Comparison of ENCODE assay signal across 8 cellular contexts in the genomic region with DNA sequence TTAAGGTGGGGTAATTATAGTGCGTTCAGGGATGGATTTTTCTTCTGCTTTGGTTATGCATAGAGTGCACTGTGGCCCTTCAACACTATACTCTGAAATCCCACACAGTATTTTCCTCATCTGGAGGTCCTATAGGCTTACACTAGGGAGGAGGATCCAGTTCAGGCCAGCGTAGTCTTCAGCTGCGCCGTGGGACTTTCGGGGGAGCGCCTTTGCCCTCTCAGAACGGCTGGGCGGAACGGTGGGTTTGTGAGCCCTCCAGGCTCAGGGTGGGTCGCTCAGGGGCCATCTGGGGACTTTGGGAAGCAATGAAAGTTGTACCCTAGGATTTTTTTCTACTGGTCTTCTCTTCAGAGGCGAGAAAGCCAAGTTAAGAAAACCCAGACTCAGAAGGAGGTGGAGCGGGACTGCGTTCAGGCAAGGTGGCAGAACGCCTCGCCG. TPM values are rescaled to one million over a fixed set of nuclear protein-coding genes. Genes with fewer than 3 reads are reported as not detected.
DNase-seq lines count a peak whose midpoint lies in the region; ATAC-seq and TF ChIP-seq lines count a peak whose summit lies in the region.

No MANE protein-coding gene starts in this region.

- H3K36me3 ChIP-seq in CD4-positive, alpha-beta memory T cell (ENCODE audit: insufficient read depth, low read length): no peaks in the 10 kb centered on the region
- no peaks in the 10 kb centered on the region for H3K36me3 ChIP-seq in suprapubic skin

- DNase-seq in CD4-positive, alpha-beta memory T cell: no peak
- DNase-seq in NCI-H82 (lab: John Stamatoyannopoulos, UW): peak; percentile 84
- no peak for DNase-seq in MCF 10A (ENCODE audit: unreplicated experiment)
- peak; percentile 56 for DNase-seq in kidney glomerular epithelial cell (lab: John Stamatoyannopoulos, UW)
- no peak for DNase-seq in suprapubic skin (ENCODE audit: low spot score in 2 of 2)
- no peak for DNase-seq in NOMO-1 (lab: John Stamatoyannopoulos, UW; ENCODE audit: unreplicated experiment in 2 of 2)

- H3K4me3 Mint-ChIP-seq in CD4-positive, alpha-beta memory T cell: peak overlapping the region; percentile 90 to 96 (median 92)
- peak overlapping the region; percentile 94 for H3K4me3 Mint-ChIP-seq in MCF 10A (ENCODE audit: unreplicated experiment)

- ATAC-seq in GM18867 (IDR thresholded peaks at IDR 0.05; ENCODE audit: unreplicated experiment) (peak; percentile 57), HG03060 (IDR thresholded peaks at IDR 0.05; ENCODE audit: low read depth, unreplicated experiment) (peak; percentile 29)

- H3K27ac ChIP-seq in CD4-positive, alpha-beta memory T cell (ENCODE audit: low read depth, low read length): peak overlapping the region; percentile 96
- peak overlapping the region; percentile 99 for H3K27ac ChIP-seq in suprapubic skin

- intact Hi-C loops in CD4-positive, alpha-beta memory T cell (cut with micrococcal nuclease): loop anchor here (1.0 to 5.0 kb wide), 4 partner anchors 30 to 284 kb away; no protein-coding TSS in a partner anchor
- intact Hi-C loops in MCF 10A (cut with micrococcal nuclease): loop anchor here (1.0 to 10.0 kb wide), 4 partner anchors 30 to 211 kb away; no protein-coding TSS in a partner anchor

- 0% methylated on average over 16 of the region's 16 CpGs for WGBS in suprapubic skin

- TSS peak; percentile 94 for BruUV-seq in MCF 10A (replicated peaks; lab: Mats Ljungman, UMichigan)

- TF ChIP-seq CTCF in MCF 10A (IDR thresholded peaks at IDR 0.05; ENCODE audit: unreplicated experiment) (no peak), suprapubic skin (IDR thresholded peaks at IDR 0.05) (no peak)

- peak overlapping the region; percentile 47 to 81 for H3K4me3 ChIP-seq in CD4-positive, alpha-beta memory T cell (ENCODE audit: low read length in 2 of 2)
- H3K4me3 ChIP-seq in suprapubic skin: peak overlapping the region; percentile 98

- POLR2A ChIA-PET in CD4-positive, alpha-beta memory T cell (lab: Charles Lee; ENCODE audit: partially characterized antibody): interaction anchor here (1.0 to 1.3 kb wide), 2 partner anchors 35 to 168 kb away, joined by 3 read pairs; partner anchors contain the start of genes DDX21 and SRGN
- POLR2A ChIA-PET in MCF 10A (lab: Yijun Ruan, JAX): interaction anchor here (0.5 to 2.9 kb wide), 2 partner anchors 29 to 81 kb away, joined by 3 to 13 read pairs; no protein-coding TSS in a partner anchor

- H3K27me3 Mint-ChIP-seq in CD4-positive, alpha-beta memory T cell: no peaks in the 10 kb centered on the region
- H3K27me3 Mint-ChIP-seq in MCF 10A (ENCODE audit: insufficient read depth, unreplicated experiment): no peaks in the 10 kb centered on the region

- no peaks in the 10 kb centered on the region for H3K9me3 ChIP-seq in CD4-positive, alpha-beta memory T cell (ENCODE audit: control insufficient read depth in 1 of 2, low read length in 2 of 2)
- no peaks in the 10 kb centered on the region for H3K9me3 ChIP-seq in suprapubic skin

- peaks cover 0 to 14% of the 10 kb centered on the region in 2 donors for H3K36me3 Mint-ChIP-seq in CD4-positive, alpha-beta memory T cell
- H3K36me3 Mint-ChIP-seq in MCF 10A (ENCODE audit: insufficient read depth, unreplicated experiment): no peaks in the 10 kb centered on the region

- CTCF ChIA-PET in CD4-positive, alpha-beta memory T cell (lab: Charles Lee; ENCODE audit: partially characterized antibody): interaction anchor here (2.6 kb wide), 1 partner anchor 29 kb away, joined by 12 read pairs; no protein-coding TSS in a partner anchor
- CTCF ChIA-PET in MCF 10A (lab: Yijun Ruan, JAX): no interaction called here

- no peak for TF ChIP-seq POLR2A in suprapubic skin (IDR thresholded peaks at IDR 0.05)

- H3K9me3 Mint-ChIP-seq in CD4-positive, alpha-beta memory T cell: no peaks in the 10 kb centered on the region
- no peaks in the 10 kb centered on the region for H3K9me3 Mint-ChIP-seq in MCF 10A (ENCODE audit: unreplicated experiment)

- TF ChIP-seq EP300 in suprapubic skin (IDR thresholded peaks at IDR 0.05): no peak

- H3K27me3 ChIP-seq in CD4-positive, alpha-beta memory T cell (ENCODE audit: insufficient read depth, low read length): no peaks in the 10 kb centered on the region
- no peaks in the 10 kb centered on the region for H3K27me3 ChIP-seq in suprapubic skin

- peaks cover 32% of the 10 kb centered on the region for H3K4me1 ChIP-seq in CD4-positive, alpha-beta memory T cell (ENCODE audit: insufficient read depth, low read length)
- peaks cover 19% of the 10 kb centered on the region for H3K4me1 ChIP-seq in suprapubic skin

- H3K4me1 Mint-ChIP-seq in CD4-positive, alpha-beta memory T cell: peaks cover 13 to 27% (median 20%) of the 10 kb centered on the region in 4 donors
- peaks cover 6% of the 10 kb centered on the region for H3K4me1 Mint-ChIP-seq in MCF 10A (ENCODE audit: insufficient read depth, unreplicated experiment)

- peak overlapping the region; percentile 96 to 99 (median 98) for H3K27ac Mint-ChIP-seq in CD4-positive, alpha-beta memory T cell
- peak overlapping the region; percentile 94 for H3K27ac Mint-ChIP-seq in MCF 10A (ENCODE audit: low read depth, unreplicated experiment)

RNA-seq across cellular contexts. Expression of gene VPS26A, which starts 0.7 kb away (rescaled TPM):
- 10 to 100 TPM; 31.7 to 35.9 TPM for total RNA-seq in CD4-positive, alpha-beta memory T cell
- 10 to 100 TPM; 34.7 to 37.4 TPM for polyA plus RNA-seq in CD4-positive, alpha-beta memory T cell
- total RNA-seq in MCF 10A (2022): 63.7 and 80.9 TPM in 2 replicates
- total RNA-seq in suprapubic skin: 10 to 100 TPM; 29.9 to 33.4 (median 32.1) TPM

RNA-seq across cellular contexts. Expression of gene SRGN, which starts 35.4 kb away (rescaled TPM):
- 100 to 1,000 TPM; 122 to 133 TPM for total RNA-seq in CD4-positive, alpha-beta memory T cell
- 100 to 1,000 TPM; 168 to 298 TPM for polyA plus RNA-seq in CD4-positive, alpha-beta memory T cell
- total RNA-seq in MCF 10A (2022) (2.3 and 2.7 TPM in 2 replicates), suprapubic skin (10 to 100 TPM; 17.2 to 24.9 (median 21.2) TPM)

RNA-seq across cellular contexts. Expression of gene SUPV3L1, which starts 56.7 kb away (rescaled TPM):
- 10 to 100 TPM; 35.7 to 39.0 TPM for total RNA-seq in CD4-positive, alpha-beta memory T cell
- 10 to 100 TPM; 14.2 to 21.5 TPM for polyA plus RNA-seq in CD4-positive, alpha-beta memory T cell
- total RNA-seq in MCF 10A (2022) (65.1 and 73.6 TPM in 2 replicates), suprapubic skin (10 to 100 TPM; 27.9 to 53.1 (median 30.5) TPM)

Comparison
In these comparisons a context has a peak if more than half of its experiments do, and no peak if none do; other contexts are left out.
1. DNase-seq: peak in NCI-H82 (single experiment) and kidney glomerular epithelial cell (single experiment); none in CD4-positive, alpha-beta memory T cell (0 of 5), MCF 10A (single experiment), suprapubic skin (0 of 2) and NOMO-1 (0 of 2).
2. RNA of gene SRGN, which starts 35.4 kb away (total RNA-seq): 122 to 133 TPM in CD4-positive, alpha-beta memory T cell; 17.2 to 24.9 TPM in suprapubic skin and 2.3 to 2.7 TPM in MCF 10A; every median in the first group is over 4 times any median in the second.